Comparison of ENCODE assay signal across 18 cellular contexts in genomic region chr2:2727876-2728511, GRCh38.
DNase-seq lines count a peak whose midpoint lies in the region; ATAC-seq, FAIRE-seq and TF ChIP-seq lines count a peak whose summit lies in the region.
"Had no signal": no experiment of that assay in that cellular context is flagged by ENCODE, and none has a peak within 500 bp of the region (broad histone marks: within the 10 kb centered on the region; RNA-seq: fewer than 3 reads in every experiment).

No MANE protein-coding gene starts in this region.

- no peak overlapping the region for H3K27ac ChIP-seq in GM23338 (ENCODE audit: low read depth)
- H3K27ac ChIP-seq in GM12878 (ENCODE audit: control insufficient read depth, insufficient read depth), result no peak overlapping the region
- H3K27ac ChIP-seq in neural progenitor cell, result no peak overlapping the region
- H3K27ac ChIP-seq: BLaER1 treated with 17β-estradiol and CSF1 and Interleukin-3, amounts not matched to agents 10 nM and 100 nM; GM23248 had no signal

- SMC1A ChIA-PET in GM12878 (lab: Charles Lee; ENCODE audit: uncharacterized antibody, unreplicated experiment), result no interaction called here

- TF ChIP-seq CTCF in GM23338 (conservative IDR thresholded peaks at IDR 0.05; ENCODE audit: low read depth in 2 of 2) (no peak), GM12878 (IDR thresholded peaks at IDR 0.05 in 2 of 3, conservative IDR thresholded peaks at IDR 0.05 in 1 of 3; ENCODE audit: control insufficient read depth in 2 of 3, extremely low read depth in 1 of 3, insufficient read depth in 1 of 3, low read depth in 3 of 3, low read length in 3 of 3) (no peak), neural progenitor cell (IDR thresholded peaks at IDR 0.05) (no peak)

- H3K9me3 ChIP-seq in GM12878 (replicated peaks; ENCODE audit: control insufficient read depth, insufficient read depth, low read length) (no peaks in the 10 kb centered on the region), neural progenitor cell (ENCODE audit: low read depth) (no peaks in the 10 kb centered on the region)
- H3K9me3 ChIP-seq: BLaER1 treated with 17β-estradiol and CSF1 and Interleukin-3, amounts not matched to agents 10 nM and 100 nM had no signal

- no peak overlapping the region for H3K9ac ChIP-seq in GM12878 (ENCODE audit: control insufficient read depth, insufficient read depth, low read length)
- no peak overlapping the region for H3K9ac ChIP-seq in neural progenitor cell
- H3K9ac ChIP-seq: BLaER1 treated with 17β-estradiol and CSF1 and Interleukin-3, amounts not matched to agents 10 nM and 100 nM; GM23248 had no signal

- ATAC-seq in GM23338, result no peak
- no peak for ATAC-seq in GM12878
- no peak for ATAC-seq in left lobe of liver
- no peak for ATAC-seq in activated CD8-positive, alpha-beta T cell treated with anti-CD3 and anti-CD28 coated beads, Interleukin-2, amount 10 ng/mL, durations not matched to agents 7 days and 5 days
- ATAC-seq: K562 had no signal

- H3K4me3 Mint-ChIP-seq in GM23338 (no peak overlapping the region), neural progenitor cell (no peak overlapping the region)
- no peak overlapping the region for H3K4me3 Mint-ChIP-seq in activated CD8-positive, alpha-beta T cell treated with anti-CD3 and anti-CD28 coated beads, Interleukin-2, amount 10 ng/mL, durations not matched to agents 7 days and 5 days
- H3K4me3 Mint-ChIP-seq: B cell; CD4-positive, CD25-positive, alpha-beta regulatory T cell had no signal

- H3K4me1 ChIP-seq in GM23338 (ENCODE audit: insufficient read depth) (no peaks in the 10 kb centered on the region), GM12878 (ENCODE audit: control insufficient read depth, insufficient read depth, low read length) (no peaks in the 10 kb centered on the region), neural progenitor cell (no peaks in the 10 kb centered on the region)
- H3K4me1 ChIP-seq: BLaER1 treated with 17β-estradiol and CSF1 and Interleukin-3, amounts not matched to agents 10 nM and 100 nM had no signal

- no peaks in the 10 kb centered on the region for H3K9me2 ChIP-seq in GM23338 (ENCODE audit: insufficient read depth)

- no peak overlapping the region for H3K4me3 ChIP-seq in GM23338
- no peak overlapping the region for H3K4me3 ChIP-seq in GM12878
- no peak overlapping the region for H3K4me3 ChIP-seq in neural progenitor cell
- H3K4me3 ChIP-seq: BLaER1 treated with 17β-estradiol and CSF1 and Interleukin-3, amounts not matched to agents 10 nM and 100 nM; GM23248; K562 had no signal

- H2AFZ ChIP-seq in GM23338 (peak overlapping the region; percentile 23; the same call in 1 of the 2 replicates), GM12878 (ENCODE audit: control insufficient read depth, low read depth, low read length) (no peak overlapping the region), neural progenitor cell (replicated peaks) (no peak overlapping the region)
- H2AFZ ChIP-seq: GM23248 had no signal

- peaks cover 8% of the 10 kb centered on the region for H3K27me3 Mint-ChIP-seq in GM23338 (ENCODE audit: insufficient read depth, low read depth, poor library complexity)
- H3K27me3 Mint-ChIP-seq in neural progenitor cell (ENCODE audit: insufficient read depth, low read depth), result peaks cover 10% of the 10 kb centered on the region
- no peaks in the 10 kb centered on the region for H3K27me3 Mint-ChIP-seq in activated CD8-positive, alpha-beta T cell treated with anti-CD3 and anti-CD28 coated beads, Interleukin-2, amount 10 ng/mL, durations not matched to agents 7 days and 5 days (ENCODE audit: low read depth)
- H3K27me3 Mint-ChIP-seq: B cell had no signal

- intact Hi-C loops in GM12878 (cut with micrococcal nuclease; ENCODE audit: unreplicated experiment), result no loop called here

- WGBS in GM12878 (ENCODE audit: insufficient coverage, insufficient replicate concordance, low lambda C conversion rate, missing lambda C conversion rate), result 29% methylated on average over 18 of the region's 18 CpGs

- no peak for TF ChIP-seq EP300 in GM12878 (IDR thresholded peaks at IDR 0.05; ENCODE audit: borderline replicate concordance in 1 of 2, control insufficient read depth in 1 of 2, low read depth in 2 of 2, low read length in 2 of 2)

- DNase-seq in Ammon's horn (ENCODE audit: low spot score) (peak; percentile 40), GM23338 (ENCODE audit: low spot score) (no peak), GM12878 (ENCODE audit: low read depth, low spot score) (no peak), neural progenitor cell (ENCODE audit: low spot score) (peak; percentile 23), left lobe of liver (ENCODE audit: low spot score) (no peak), NCI-H748 treated with DMSO at 0.1 percent for 48 hours (lab: John Stamatoyannopoulos, UW) (no peak), GM19238 (ENCODE audit: insufficient read length, low spot score) (no peak)
- DNase-seq in activated CD8-positive, alpha-beta T cell treated with anti-CD3 and anti-CD28 coated beads, Interleukin-2, amount 10 ng/mL, durations not matched to agents 7 days and 5 days, result no peak
- DNase-seq: 8988T; CD4-positive, CD25-positive, alpha-beta regulatory T cell; DMS79 treated with DMSO at 0.1 percent for 48 hours; GF-D8; GM23248; H7; IMR-90 had no signal

- H3K36me3 Mint-ChIP-seq in GM23338 (ENCODE audit: low read depth), result no peaks in the 10 kb centered on the region
- no peaks in the 10 kb centered on the region for H3K36me3 Mint-ChIP-seq in neural progenitor cell
- no peaks in the 10 kb centered on the region for H3K36me3 Mint-ChIP-seq in activated CD8-positive, alpha-beta T cell treated with anti-CD3 and anti-CD28 coated beads, Interleukin-2, amount 10 ng/mL, durations not matched to agents 7 days and 5 days (ENCODE audit: low read depth)
- H3K36me3 Mint-ChIP-seq: CD4-positive, CD25-positive, alpha-beta regulatory T cell had no signal

- H3K27me3 ChIP-seq in GM23338 (ENCODE audit: insufficient read depth) (no peaks in the 10 kb centered on the region), GM12878 (replicated peaks in 1 of 2; ENCODE audit: control insufficient read depth in 2 of 2, insufficient read depth in 2 of 2, low read length in 1 of 2) (no peaks in the 10 kb centered on the region; a peak in 2 of 4 replicates), neural progenitor cell (no peaks in the 10 kb centered on the region)
- H3K27me3 ChIP-seq: BLaER1 treated with 17β-estradiol and CSF1 and Interleukin-3, amounts not matched to agents 10 nM and 100 nM had no signal

- H4K20me1 ChIP-seq in GM23338 (replicated peaks; ENCODE audit: insufficient read depth), result no peaks in the 10 kb centered on the region
- H4K20me1 ChIP-seq in GM12878 (ENCODE audit: control insufficient read depth, insufficient read depth), result no peaks in the 10 kb centered on the region
- H4K20me1 ChIP-seq in neural progenitor cell (ENCODE audit: low read depth), result no peaks in the 10 kb centered on the region
- H4K20me1 ChIP-seq: BLaER1 treated with 17β-estradiol and CSF1 and Interleukin-3, amounts not matched to agents 10 nM and 100 nM had no signal

- TF ChIP-seq RAD21 in GM12878 (IDR thresholded peaks at IDR 0.05; ENCODE audit: insufficient read depth, low read depth, low read length), result no peak

- CTCF ChIA-PET in GM12878 (lab: Yijun Ruan, JAX), result no interaction called here
- CTCF ChIA-PET in activated CD8-positive, alpha-beta T cell treated with anti-CD3 and anti-CD28 coated beads, Interleukin-2, amount 10 ng/mL, durations not matched to agents 7 days and 5 days (lab: Charles Lee), result no interaction called here

- POLR2A ChIA-PET in GM12878 (lab: Charles Lee), result no interaction called here
- POLR2A ChIA-PET in activated CD8-positive, alpha-beta T cell treated with anti-CD3 and anti-CD28 coated beads, Interleukin-2, amount 10 ng/mL, durations not matched to agents 7 days and 5 days (lab: Charles Lee), result no interaction called here

- TF ChIP-seq POLR2A in GM12878 (IDR thresholded peaks at IDR 0.05; ENCODE audit: low read depth, low read length), result no peak

- RAD21 ChIA-PET in GM12878 (lab: Charles Lee; ENCODE audit: unreplicated experiment), result no interaction called here

- no peaks in the 10 kb centered on the region for H3F3A ChIP-seq in GM23338 (replicated peaks; ENCODE audit: low read depth)
- no peaks in the 10 kb centered on the region for H3F3A ChIP-seq in neural progenitor cell (ENCODE audit: low read depth)

- H3K79me2 ChIP-seq in GM23338 (replicated peaks; ENCODE audit: insufficient read depth), result no peaks in the 10 kb centered on the region
- no peaks in the 10 kb centered on the region for H3K79me2 ChIP-seq in GM12878 (ENCODE audit: control insufficient read depth, insufficient read depth, low read length)
- no peaks in the 10 kb centered on the region for H3K79me2 ChIP-seq in neural progenitor cell (ENCODE audit: low read depth)

- H3K27ac Mint-ChIP-seq in GM23338, result peak overlapping the region; percentile 29; the same call in 1 of the 2 replicates
- H3K27ac Mint-ChIP-seq in neural progenitor cell, result peak overlapping the region; percentile 3
- H3K27ac Mint-ChIP-seq in activated CD8-positive, alpha-beta T cell treated with anti-CD3 and anti-CD28 coated beads, Interleukin-2, amount 10 ng/mL, durations not matched to agents 7 days and 5 days, result no peak overlapping the region
- H3K27ac Mint-ChIP-seq: B cell; CD4-positive, CD25-positive, alpha-beta regulatory T cell had no signal

- H3K9me3 Mint-ChIP-seq in GM23338 (no peaks in the 10 kb centered on the region), neural progenitor cell (no peaks in the 10 kb centered on the region)
- no peaks in the 10 kb centered on the region for H3K9me3 Mint-ChIP-seq in activated CD8-positive, alpha-beta T cell treated with anti-CD3 and anti-CD28 coated beads, Interleukin-2, amount 10 ng/mL, durations not matched to agents 7 days and 5 days (ENCODE audit: insufficient read depth)

- H3K36me3 ChIP-seq in GM23338 (ENCODE audit: insufficient read depth), result no peaks in the 10 kb centered on the region
- H3K36me3 ChIP-seq in GM12878 (ENCODE audit: control insufficient read depth in 2 of 2, insufficient read depth in 2 of 2, low read length in 1 of 2), result no peaks in the 10 kb centered on the region
- H3K36me3 ChIP-seq in neural progenitor cell, result no peaks in the 10 kb centered on the region
- H3K36me3 ChIP-seq: BLaER1 treated with 17β-estradiol and CSF1 and Interleukin-3, amounts not matched to agents 10 nM and 100 nM had no signal

- BruUV-seq in GM12878 (replicated peaks; lab: Mats Ljungman, UMichigan), result no TSS peak

- no peak for FAIRE-seq in GM12878 (lab: Jason Lieb, UNC)
- FAIRE-seq: K562 had no signal

- H3K4me1 Mint-ChIP-seq in GM23338 (peaks cover 6% of the 10 kb centered on the region; the same call in 2 of the 3 replicates), neural progenitor cell (peaks cover 11% of the 10 kb centered on the region)
- no peaks in the 10 kb centered on the region for H3K4me1 Mint-ChIP-seq in activated CD8-positive, alpha-beta T cell treated with anti-CD3 and anti-CD28 coated beads, Interleukin-2, amount 10 ng/mL, durations not matched to agents 7 days and 5 days (ENCODE audit: low read depth)
- H3K4me1 Mint-ChIP-seq: B cell; CD4-positive, CD25-positive, alpha-beta regulatory T cell had no signal

- no peak overlapping the region for H3K4me2 ChIP-seq in GM23338
- H3K4me2 ChIP-seq in GM12878 (ENCODE audit: control insufficient read depth, insufficient read depth), result no peak overlapping the region
- H3K4me2 ChIP-seq in neural progenitor cell, result no peak overlapping the region
- H3K4me2 ChIP-seq: BLaER1 treated with 17β-estradiol and CSF1 and Interleukin-3, amounts not matched to agents 10 nM and 100 nM had no signal

- in situ Hi-C loops in GM12878 (cut with MboI), result no loop called here

TF ChIP-seq in GM12878, 131 proteins besides CTCF, POLR2A, EP300 and RAD21 (continues in another document):
- TF ChIP-seq MTA2 (IDR thresholded peaks at IDR 0.05; ENCODE audit: low read depth), result no peak

Comparison
In these comparisons a context has a peak if more than half of its experiments do, and no peak if none do; other contexts are left out.
1. DNase-seq: peak in Ammon's horn (single experiment) and neural progenitor cell (single experiment); none in GM23338 (single experiment), GM12878 (single experiment), left lobe of liver (single experiment), NCI-H748 treated with DMSO at 0.1 percent for 48 hours (single experiment), activated CD8-positive, alpha-beta T cell treated with anti-CD3 and anti-CD28 coated beads, Interleukin-2, amount 10 ng/mL, durations not matched to agents 7 days and 5 days (single experiment) and GM19238 (single experiment).